Comparison of ENCODE assay signal across 8 cellular contexts in genomic region chr11:119149371-119150275, GRCh38. TPM values are rescaled to one million over a fixed set of nuclear protein-coding genes. Genes with fewer than 3 reads are reported as not detected.
DNase-seq lines count a peak whose midpoint lies in the region; ATAC-seq and TF ChIP-seq lines count a peak whose summit lies in the region.

No MANE protein-coding gene starts in this region.

- 8% methylated on average over 26 of the region's 63 CpGs for WGBS in hepatocyte (ENCODE audit: low lambda C conversion rate, missing lambda C conversion rate)
- WGBS in smooth muscle cell (ENCODE audit: low lambda C conversion rate) = 4% methylated on average over 36 of the region's 63 CpGs

- no peak for ATAC-seq in HG02981 (IDR thresholded peaks at IDR 0.05; ENCODE audit: unreplicated experiment)

- H3K4me2 ChIP-seq in hepatocyte (peak overlapping the region; percentile 98), smooth muscle cell (peak overlapping the region; percentile 98)

- H3K27me3 ChIP-seq in WERI-Rb-1 (ENCODE audit: insufficient read depth, low read depth, severe bottlenecking) = no peaks in the 10 kb centered on the region
- H3K27me3 ChIP-seq in hepatocyte = peaks cover 44% of the 10 kb centered on the region
- peaks cover 27% of the 10 kb centered on the region for H3K27me3 ChIP-seq in smooth muscle cell (ENCODE audit: low read depth)

- no peaks in the 10 kb centered on the region for H3K9me3 ChIP-seq in WERI-Rb-1 (ENCODE audit: severe bottlenecking)
- no peaks in the 10 kb centered on the region for H3K9me3 ChIP-seq in hepatocyte (ENCODE audit: low read depth)
- H3K9me3 ChIP-seq in smooth muscle cell (replicated peaks; ENCODE audit: low read depth) = no peaks in the 10 kb centered on the region

- no peaks in the 10 kb centered on the region for H4K20me1 ChIP-seq in hepatocyte (ENCODE audit: insufficient read depth, poor library complexity, severe bottlenecking)
- H4K20me1 ChIP-seq in smooth muscle cell (ENCODE audit: low read depth) = no peaks in the 10 kb centered on the region

- H3K36me3 ChIP-seq in WERI-Rb-1 (peaks cover 13% of the 10 kb centered on the region), hepatocyte (replicated peaks; ENCODE audit: insufficient read depth, low read depth) (no peaks in the 10 kb centered on the region), smooth muscle cell (ENCODE audit: low read depth) (no peaks in the 10 kb centered on the region)

- H3K4me1 ChIP-seq in hepatocyte (ENCODE audit: insufficient read depth) (no peaks in the 10 kb centered on the region), smooth muscle cell (ENCODE audit: low read depth) (peaks cover 4% of the 10 kb centered on the region)

- DNase-seq in DMS53 (lab: John Stamatoyannopoulos, UW) (peak; percentile 38), DMS53 treated with DMSO at 0.1 percent for 48 hours (lab: John Stamatoyannopoulos, UW; ENCODE audit: unreplicated experiment) (no peak), WERI-Rb-1 (peak; percentile 81), hepatocyte (ENCODE audit: low spot score) (no peak), smooth muscle cell (lab: John Stamatoyannopoulos, UW; ENCODE audit: unreplicated experiment) (no peak), UCSD-AML1 (lab: John Stamatoyannopoulos, UW; ENCODE audit: unreplicated experiment) (no peak)
- no peak for DNase-seq in activated CD8-positive, alpha-beta memory T cell treated with anti-CD3 and anti-CD28 coated beads, Interleukin-2, amount 50 U/mL, for 4 hours

- peak overlapping the region; percentile 67 for H3K4me3 ChIP-seq in WERI-Rb-1 (ENCODE audit: low read depth, low read length)
- H3K4me3 ChIP-seq in hepatocyte = peak overlapping the region; percentile 64
- H3K4me3 ChIP-seq in smooth muscle cell = peak overlapping the region; percentile 73

- H3K9ac ChIP-seq in smooth muscle cell (ENCODE audit: low read depth) = no peak overlapping the region

- no peaks in the 10 kb centered on the region for H3F3A ChIP-seq in smooth muscle cell (ENCODE audit: low read depth)

- H3K79me2 ChIP-seq in hepatocyte (no peaks in the 10 kb centered on the region), smooth muscle cell (ENCODE audit: low read depth) (no peaks in the 10 kb centered on the region)

- peak overlapping the region; percentile 71 for H2AFZ ChIP-seq in hepatocyte
- H2AFZ ChIP-seq in smooth muscle cell (ENCODE audit: low read depth) = peak overlapping the region; percentile 98

- H3K27ac ChIP-seq in WERI-Rb-1 (peak overlapping the region; percentile 77), hepatocyte (no peak overlapping the region), smooth muscle cell (ENCODE audit: low read depth) (no peak overlapping the region)

- TF ChIP-seq CTCF in WERI-Rb-1 (IDR thresholded peaks at IDR 0.05; ENCODE audit: low read depth, low read length) = no peak
- TF ChIP-seq CTCF in hepatocyte (IDR thresholded peaks at IDR 0.05; ENCODE audit: poor library complexity) = no peak
- TF ChIP-seq CTCF in smooth muscle cell (IDR thresholded peaks at IDR 0.05; ENCODE audit: borderline replicate concordance, insufficient read depth, poor library complexity, severe bottlenecking) = no peak

- no peaks in the 10 kb centered on the region for H3K9me2 ChIP-seq in hepatocyte (replicated peaks; ENCODE audit: insufficient read depth)

RNA-seq across cellular contexts. Expression of gene ABCG4, which starts 0.8 kb away (rescaled TPM):
- total RNA-seq in hepatocyte = not detected in 2 replicates
- polyA plus RNA-seq in hepatocyte = 0.45 and 0.99 TPM in 2 replicates
- 0.76 and 0.85 TPM in 2 replicates for total RNA-seq in smooth muscle cell
- polyA plus RNA-seq in smooth muscle cell = 2.0 and 2.1 TPM in 2 replicates

RNA-seq across cellular contexts. Expression of gene NLRX1, which starts 18.9 kb away (rescaled TPM):
- total RNA-seq in hepatocyte (12.5 and 13.3 TPM in 2 replicates), smooth muscle cell (10.6 and 13.0 TPM in 2 replicates)
- polyA plus RNA-seq in hepatocyte (9.4 and 10.0 TPM in 2 replicates), smooth muscle cell (16.8 and 18.7 TPM in 2 replicates)

RNA-seq across cellular contexts. Expression of gene HINFP, which starts 28.2 kb away (rescaled TPM):
- total RNA-seq in hepatocyte = 10.9 and 25.3 TPM in 2 replicates
- polyA plus RNA-seq in hepatocyte = 16.4 and 19.8 TPM in 2 replicates
- 17.3 and 18.6 TPM in 2 replicates for total RNA-seq in smooth muscle cell
- polyA plus RNA-seq in smooth muscle cell = 11.2 and 15.6 TPM in 2 replicates

RNA-seq across cellular contexts. Expression of gene NHERF4, which starts 35.7 kb away (rescaled TPM):
- total RNA-seq in hepatocyte (12.7 and 27.0 TPM in 2 replicates), smooth muscle cell (not detected in 2 replicates)
- polyA plus RNA-seq in hepatocyte (26.5 and 32.8 TPM in 2 replicates), smooth muscle cell (0.34 and 0.39 TPM in 2 replicates)

RNA-seq across cellular contexts. Expression of gene C2CD2L, which starts 42.5 kb away (rescaled TPM):
- total RNA-seq in hepatocyte = 5.2 and 9.7 TPM in 2 replicates
- polyA plus RNA-seq in hepatocyte = 7.4 and 10.2 TPM in 2 replicates
- total RNA-seq in smooth muscle cell = 4.8 and 10.6 TPM in 2 replicates
- 7.2 and 9.2 TPM in 2 replicates for polyA plus RNA-seq in smooth muscle cell

Comparison
In these comparisons a context has a peak if more than half of its experiments do, and no peak if none do; other contexts are left out.
1. DNase-seq: peak in DMS53 (single experiment) and WERI-Rb-1 (single experiment); none in DMS53 treated with DMSO at 0.1 percent for 48 hours (single experiment), hepatocyte (single experiment), smooth muscle cell (single experiment), UCSD-AML1 (single experiment) and activated CD8-positive, alpha-beta memory T cell treated with anti-CD3 and anti-CD28 coated beads, Interleukin-2, amount 50 U/mL, for 4 hours (single experiment).
2. Peak in every context shown above with its lines, with median percentiles within 50 percentile points of each other: H3K4me3 ChIP-seq.